Comparison of ENCODE assay signal across 35 cellular contexts in genomic region chr14:78737606-78738005, GRCh38.
"Had no signal": no experiment of that assay in that cellular context is flagged by ENCODE, and none has a peak within 500 bp of the region (broad histone marks: within the 10 kb centered on the region; RNA-seq: fewer than 3 reads in every experiment).

No MANE protein-coding gene starts in this region.

- DNase-seq: activated B cell treated with CpG ODN at 0.5 μM for 24 hours; activated CD4-positive, alpha-beta memory T cell treated with anti-CD3 and anti-CD28 coated beads for 36 hours; activated CD4-positive, alpha-beta T cell treated with anti-CD3 and anti-CD28 coated beads for 4 hours; activated CD4-positive, alpha-beta T cell treated with anti-CD3 and anti-CD28 coated beads, Interleukin-2, amount 50 U/mL, for 1 hour; activated CD4-positive, CD25-positive, alpha-beta regulatory T cell treated with anti-CD3 and anti-CD28 coated beads, Interleukin-2, amount 50 U/mL, for 72 hours; activated CD8-positive, alpha-beta memory T cell treated with anti-CD3 and anti-CD28 coated beads, Interleukin-2, amount 50 U/mL, for 4 hours; activated gamma-delta T cell treated with Interleukin-2 at 50 U/mL for 16 hours; activated naive CD4-positive, alpha-beta T cell treated with anti-CD3 and anti-CD28 coated beads for 36 hours; activated T-cell treated with anti-CD3 and anti-CD28 coated beads for 4 hours; activated T-cell treated with anti-CD3 and anti-CD28 coated beads, Interleukin-2, amount 50 U/mL, for 4 hours; adrenal gland; body of pancreas; caudate nucleus; cerebellar nuclear complex; MM.1S; NCI-H1092 treated with DMSO at 0.1 percent for 48 hours; NCI-H1417 treated with DMSO at 0.1 percent for 48 hours; NCI-H187 treated with DMSO at 0.1 percent for 48 hours; NCI-H2081; NCI-H2171 treated with DMSO at 0.1 percent for 48 hours; NCI-H446 treated with DMSO at 0.1 percent for 48 hours; NCI-H526; NCI-H774; NK-92 treated with Interleukin-12 subunit alpha and Interleukin-12 subunit beta, amount 100 ng/mL, for 24 hours; PC-3; Peyer's patch; RPMI8226; SHP77 treated with DMSO at 0.1 percent for 48 hours; SK-N-SH had no signal

- H3K4me1 Mint-ChIP-seq: activated B cell treated with CpG ODN at 0.5 μM for 24 hours had no signal

- H3K4me1 ChIP-seq: adrenal gland, body of pancreas, Peyer's patch, SJSA1 had no signal

- H3K4me2 ChIP-seq: KMS-11, SK-N-SH had no signal

- ATAC-seq: activated naive CD4-positive, alpha-beta T cell treated with anti-CD3 and anti-CD28 coated beads, Interleukin-2, amount 50 U/mL, for 72 hours; activated T-cell treated with anti-CD3 and anti-CD28 coated beads, Interleukin-2, amount 50 U/mL, for 4 hours; body of pancreas; PC-3 had no signal

- H3K36me3 Mint-ChIP-seq: activated CD4-positive, alpha-beta memory T cell treated with anti-CD3 and anti-CD28 coated beads for 36 hours had no signal

- H3K36me3 ChIP-seq: adrenal gland, Peyer's patch, SJSA1 had no signal

- H3K9me3 Mint-ChIP-seq: activated CD4-positive, alpha-beta memory T cell treated with anti-CD3 and anti-CD28 coated beads for 36 hours; activated naive CD4-positive, alpha-beta T cell treated with anti-CD3 and anti-CD28 coated beads for 36 hours; activated T-helper 1 cell treated with anti-CD3 and anti-CD28 coated beads, Interleukin-12 subunit alpha, Interleukin-12 subunit beta, Interleukin-2, Interleukin-4 antibody, amounts not matched to agents 30 ng/mL and 10 ng/mL and 1 ng/mL, durations not matched to agents 14 hours and 24 hours and 36 hours; T-helper 1 cell treated with Interleukin-12 subunit alpha and Interleukin-12 subunit beta and Interleukin-4 antibody, amounts not matched to agents 30 μg/mL and 1 μg/mL, for 36 hours; T-helper 2 cell treated with Interferon-gamma antibody and Interleukin-4, amounts not matched to agents 5 μg/mL and 100 μg/mL, for 36 hours had no signal

- H3K4me3 Mint-ChIP-seq: activated B cell treated with CpG ODN at 0.5 μM for 24 hours; activated CD4-positive, alpha-beta memory T cell treated with anti-CD3 and anti-CD28 coated beads for 36 hours; activated naive CD4-positive, alpha-beta T cell treated with anti-CD3 and anti-CD28 coated beads for 36 hours; activated T-cell treated with anti-CD3 and anti-CD28 coated beads, Interleukin-2, amount 50 U/mL, for 4 hours; activated T-helper 1 cell treated with anti-CD3 and anti-CD28 coated beads, Interleukin-12 subunit alpha, Interleukin-12 subunit beta, Interleukin-2, Interleukin-4 antibody, amounts not matched to agents 30 ng/mL and 10 ng/mL and 1 ng/mL, durations not matched to agents 14 hours and 24 hours and 36 hours; T-helper 1 cell treated with Interleukin-12 subunit alpha and Interleukin-12 subunit beta and Interleukin-4 antibody, amounts not matched to agents 30 μg/mL and 1 μg/mL, for 36 hours; T-helper 2 cell treated with Interferon-gamma antibody and Interleukin-4, amounts not matched to agents 5 μg/mL and 100 μg/mL, for 36 hours had no signal

- H3K27ac ChIP-seq: adrenal gland, body of pancreas, KMS-11, Peyer's patch, SJSA1 had no signal

- H3K9me3 ChIP-seq: adrenal gland, body of pancreas, Peyer's patch, SJSA1, SK-N-SH had no signal

- H3K9ac ChIP-seq: KMS-11, SK-N-SH had no signal

- H3K27ac Mint-ChIP-seq: activated B cell treated with CpG ODN at 0.5 μM for 24 hours; activated CD4-positive, alpha-beta memory T cell treated with anti-CD3 and anti-CD28 coated beads for 36 hours; activated naive CD4-positive, alpha-beta T cell treated with anti-CD3 and anti-CD28 coated beads for 36 hours; activated naive CD4-positive, alpha-beta T cell treated with anti-CD3 and anti-CD28 coated beads, Interleukin-2, amount 50 U/mL, for 72 hours; activated T-helper 1 cell treated with anti-CD3 and anti-CD28 coated beads, Interleukin-12 subunit alpha, Interleukin-12 subunit beta, Interleukin-2, Interleukin-4 antibody, amounts not matched to agents 30 ng/mL and 10 ng/mL and 1 ng/mL, durations not matched to agents 14 hours and 24 hours and 36 hours; T-helper 1 cell treated with Interleukin-12 subunit alpha and Interleukin-12 subunit beta and Interleukin-4 antibody, amounts not matched to agents 30 μg/mL and 1 μg/mL, for 36 hours; T-helper 2 cell treated with Interferon-gamma antibody and Interleukin-4, amounts not matched to agents 5 μg/mL and 100 μg/mL, for 36 hours had no signal

- H3K4me3 ChIP-seq: adrenal gland, body of pancreas, Peyer's patch, SJSA1 had no signal

- H3K27me3 Mint-ChIP-seq: activated B cell treated with CpG ODN at 0.5 μM for 24 hours; activated CD4-positive, alpha-beta memory T cell treated with anti-CD3 and anti-CD28 coated beads for 36 hours had no signal

- H3K27me3 ChIP-seq: adrenal gland, body of pancreas, Peyer's patch, SJSA1 had no signal
